15 cellular contexts compared by ENCODE assay signal in the genomic region with DNA sequence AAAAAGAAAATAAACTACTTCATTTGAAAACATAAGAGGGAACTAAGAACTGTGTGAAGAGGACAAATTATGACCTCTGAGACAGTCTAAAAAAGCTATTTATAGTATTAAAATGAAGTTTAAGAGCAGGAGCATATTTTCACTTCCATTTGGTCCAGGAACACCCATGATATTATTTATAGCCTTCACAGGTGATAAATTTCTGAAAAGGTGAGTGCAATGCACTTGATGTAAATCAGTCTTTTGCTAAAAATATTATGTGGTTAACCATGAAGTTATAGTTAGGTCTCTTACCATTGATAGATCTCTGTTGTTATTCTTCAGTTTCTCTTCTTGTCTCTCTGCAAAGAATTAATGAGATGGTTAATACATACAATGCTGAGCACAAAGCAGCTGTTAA. TPM values are rescaled to one million over a fixed set of nuclear protein-coding genes. Genes with fewer than 3 reads are reported as not detected.
DNase-seq lines count a peak whose midpoint lies in the region; ATAC-seq, FAIRE-seq and TF ChIP-seq lines count a peak whose summit lies in the region.
"Had no signal": no experiment of that assay in that cellular context is flagged by ENCODE, and none has a peak within 500 bp of the region (broad histone marks: within the 10 kb centered on the region; RNA-seq: fewer than 3 reads in every experiment).

No MANE protein-coding gene starts in this region.

- no peak overlapping the region for H3K4me3 Mint-ChIP-seq in activated naive CD8-positive, alpha-beta T cell treated with anti-CD3 and anti-CD28 coated beads, Interleukin-2, amount 50 U/mL, for 24 hours

- H3K4me1 ChIP-seq in aorta (ENCODE audit: control insufficient read depth in 1 of 2, insufficient read depth in 2 of 2, low read length in 2 of 2): no peaks in the 10 kb centered on the region
- H3K4me1 ChIP-seq: A549 had no signal

- FAIRE-seq in D721Med (lab: Jason Lieb, UNC): peak; percentile 29
- FAIRE-seq: A549 had no signal

- no peaks in the 10 kb centered on the region for H3K9me3 Mint-ChIP-seq in activated naive CD8-positive, alpha-beta T cell treated with anti-CD3 and anti-CD28 coated beads, Interleukin-2, amount 50 U/mL, for 24 hours

- H3K9me3 ChIP-seq in aorta (ENCODE audit: control insufficient read depth, low read length): no peaks in the 10 kb centered on the region
- H3K9me3 ChIP-seq: A549 had no signal

- peaks cover 0 to 5% of the 10 kb centered on the region in 2 donors for H3K36me3 ChIP-seq in aorta (ENCODE audit: control insufficient read depth in 1 of 2, insufficient read depth in 2 of 2, low read length in 1 of 2)

- H3K4me3 ChIP-seq in aorta (ENCODE audit: low read length in 2 of 2): no peak overlapping the region
- H3K4me3 ChIP-seq: A549 had no signal

- no peaks in the 10 kb centered on the region for H3K27me3 Mint-ChIP-seq in activated naive CD8-positive, alpha-beta T cell treated with anti-CD3 and anti-CD28 coated beads, Interleukin-2, amount 50 U/mL, for 24 hours

- intact Hi-C loops in aorta (cut with DNase I) (no loop called here), posterior vena cava (cut with DNase I) (loop anchor here in 1 of 2 donors (2.0 kb wide), 1 partner anchor 65 kb away; no protein-coding TSS in a partner anchor)

- DNase-seq in D721Med (ENCODE audit: insufficient read length, low spot score) (no peak), aorta (no peak), NCI-H510A treated with DMSO at 0.1 percent for 48 hours (lab: John Stamatoyannopoulos, UW) (no peak), posterior vena cava (ENCODE audit: low spot score) (no peak)
- no peak for DNase-seq in activated naive CD8-positive, alpha-beta T cell treated with anti-CD3 and anti-CD28 coated beads, Interleukin-2, amount 50 U/mL, for 24 hours
- DNase-seq: activated CD8-positive, alpha-beta memory T cell treated with anti-CD3 and anti-CD28 coated beads for 24 hours; effector CD4-positive, alpha-beta T cell; stimulated activated CD4-positive, alpha-beta T cell treated with anti-CD3 and anti-CD28 coated beads, Interleukin-2, amount 100 ng/mL, for 48 hours; substantia nigra; SW 1271 had no signal

- ATAC-seq in GM19328 (IDR thresholded peaks at IDR 0.05; ENCODE audit: unreplicated experiment) (peak; percentile 89), HG02623 (IDR thresholded peaks at IDR 0.05; ENCODE audit: unreplicated experiment) (peak; percentile 91), HG03354 (IDR thresholded peaks at IDR 0.05; ENCODE audit: poor library complexity, severe bottlenecking, unreplicated experiment) (peak; percentile 80), aorta (ENCODE audit: low FRiP score) (no peak)
- ATAC-seq in activated naive CD8-positive, alpha-beta T cell treated with anti-CD3 and anti-CD28 coated beads, Interleukin-2, amount 50 U/mL, for 24 hours: no peak
- ATAC-seq: A549, HCT116 had no signal

- no peak overlapping the region for H3K27ac ChIP-seq in aorta (ENCODE audit: low read depth in 1 of 2, low read length in 2 of 2)
- H3K27ac ChIP-seq: A549 had no signal

- TF ChIP-seq CTCF in D721Med (IDR thresholded peaks at IDR 0.05; ENCODE audit: insufficient read depth, missing control alignments): no peak

- H3K36me3 Mint-ChIP-seq in activated naive CD8-positive, alpha-beta T cell treated with anti-CD3 and anti-CD28 coated beads, Interleukin-2, amount 50 U/mL, for 24 hours (ENCODE audit: low read depth): peaks cover 29% of the 10 kb centered on the region

- no peak overlapping the region for H3K27ac Mint-ChIP-seq in activated naive CD8-positive, alpha-beta T cell treated with anti-CD3 and anti-CD28 coated beads, Interleukin-2, amount 50 U/mL, for 24 hours

- H3K27me3 ChIP-seq in aorta (ENCODE audit: control insufficient read depth in 1 of 2, insufficient read depth in 2 of 2, low read length in 1 of 2): no peaks in the 10 kb centered on the region

- H3K4me1 Mint-ChIP-seq in activated naive CD8-positive, alpha-beta T cell treated with anti-CD3 and anti-CD28 coated beads, Interleukin-2, amount 50 U/mL, for 24 hours: peaks cover 11% of the 10 kb centered on the region

RNA-seq across cellular contexts. Expression of a gene that starts 14.7 kb away (rescaled TPM):
- total RNA-seq in aorta: 10 to 100 TPM; 56.8 to 61.8 TPM
- polyA plus RNA-seq in aorta: 10 to 100 TPM; 60.0 to 65.7 TPM
- total RNA-seq in posterior vena cava: 10 to 100 TPM; 50.0 to 63.9 TPM

RNA-seq across cellular contexts. Expression of a gene that starts 55.6 kb away (rescaled TPM):
- total RNA-seq in aorta (10 to 100 TPM; 36.5 to 54.3 TPM), posterior vena cava (10 to 100 TPM; 42.6 to 52.3 TPM)
- polyA plus RNA-seq in aorta: 10 to 100 TPM; 27.4 to 28.5 TPM

Comparison
In these comparisons a context has a peak if more than half of its experiments do, and no peak if none do; other contexts are left out.
1. ATAC-seq: peak in GM19328 (single experiment), HG02623 (single experiment) and HG03354 (single experiment); none in aorta (single experiment) and activated naive CD8-positive, alpha-beta T cell treated with anti-CD3 and anti-CD28 coated beads, Interleukin-2, amount 50 U/mL, for 24 hours (single experiment).